Comparison of ENCODE assay signal across 10 cellular contexts in the genomic region with DNA sequence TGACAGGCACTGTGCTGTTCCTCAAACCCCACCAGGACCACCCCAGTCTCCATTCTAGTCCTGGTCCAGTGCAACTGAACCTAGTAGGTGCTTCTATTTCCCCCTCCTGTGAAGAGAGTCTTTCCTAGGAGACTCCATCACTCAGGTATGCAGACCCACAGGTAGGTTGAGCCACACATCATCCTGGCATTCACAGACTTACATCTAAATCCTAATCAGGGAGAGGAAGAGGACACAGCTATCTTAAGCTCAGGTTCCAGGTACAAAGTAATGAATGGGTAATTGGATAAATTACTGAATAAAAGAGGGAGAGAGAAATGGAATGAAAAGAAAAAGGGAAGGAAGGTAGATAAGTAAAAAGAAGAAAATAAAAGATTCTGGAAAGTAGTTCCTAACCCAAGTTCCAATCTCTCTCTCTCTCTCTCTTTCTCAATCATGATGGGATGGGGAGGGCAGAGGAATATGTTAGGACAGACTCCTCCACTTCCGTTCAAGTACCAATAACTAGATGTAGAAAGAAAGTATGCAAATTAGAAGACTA.
DNase-seq lines count a peak whose midpoint lies in the region; ATAC-seq, FAIRE-seq and TF ChIP-seq lines count a peak whose summit lies in the region.
"Had no signal": no experiment of that assay in that cellular context is flagged by ENCODE, and none has a peak within 500 bp of the region (broad histone marks: within the 10 kb centered on the region; RNA-seq: fewer than 3 reads in every experiment).

No MANE protein-coding gene starts in this region.

- H3K4me1 ChIP-seq in CD8-positive, alpha-beta memory T cell (ENCODE audit: insufficient read depth, low read length), result peaks cover 4% of the 10 kb centered on the region
- 0 out of 2 replicates have a peak, but pooled peaks cover 4% of the 10 kb centered on the region for H3K4me1 ChIP-seq in Panc1 (ENCODE audit: control insufficient read depth, insufficient read depth, low read length)
- H3K4me1 ChIP-seq in endothelial cell of umbilical vein (ENCODE audit: control insufficient read depth, extremely low read depth, insufficient read depth, low read length), result peaks cover 11% of the 10 kb centered on the region
- H3K4me1 ChIP-seq in sigmoid colon, result peaks cover 0 to 51% (median 42%) of the 10 kb centered on the region in 4 donors
- peaks cover 9% of the 10 kb centered on the region for H3K4me1 ChIP-seq in mucosa of descending colon (ENCODE audit: low read depth)

- peaks cover 16% of the 10 kb centered on the region in 2 donors for H3K27me3 Mint-ChIP-seq in CD8-positive, alpha-beta memory T cell

- peak overlapping the region; percentile 48 for H2AFZ ChIP-seq in endothelial cell of umbilical vein (ENCODE audit: low read depth, low read length)

- H3K9me3 ChIP-seq in CD8-positive, alpha-beta memory T cell (ENCODE audit: low read length), result no peaks in the 10 kb centered on the region
- no peaks in the 10 kb centered on the region for H3K9me3 ChIP-seq in Panc1 (ENCODE audit: control insufficient read depth, insufficient read depth, low read depth, low read length)
- H3K9me3 ChIP-seq in endothelial cell of umbilical vein (replicated peaks; ENCODE audit: control insufficient read depth, insufficient read depth, low read length), result no peaks in the 10 kb centered on the region
- no peaks in the 10 kb centered on the region for H3K9me3 ChIP-seq in sigmoid colon
- H3K9me3 ChIP-seq in mucosa of descending colon, result no peaks in the 10 kb centered on the region

- peak overlapping the region in 2 of 7 donors; percentile 28 to 38 for H3K4me3 Mint-ChIP-seq in CD8-positive, alpha-beta memory T cell

- peaks cover 4 to 12% (median 10%) of the 10 kb centered on the region in 3 donors for H3K4me1 Mint-ChIP-seq in CD8-positive, alpha-beta memory T cell

- H3K9me3 Mint-ChIP-seq in CD8-positive, alpha-beta memory T cell, result no peaks in the 10 kb centered on the region

- peak overlapping the region in 5 of 8 donors; percentile 17 to 67 (median 31) for H3K27ac Mint-ChIP-seq in CD8-positive, alpha-beta memory T cell

- FAIRE-seq in endothelial cell of umbilical vein (lab: Jason Lieb, UNC), result no peak
- FAIRE-seq: G401.6 had no signal

- H3K27ac ChIP-seq in CD8-positive, alpha-beta memory T cell (ENCODE audit: low read depth, low read length), result no peak overlapping the region
- peak overlapping the region; percentile 48; the same call in 1 of the 2 replicates for H3K27ac ChIP-seq in Panc1 (ENCODE audit: low read length)
- no peak overlapping the region for H3K27ac ChIP-seq in endothelial cell of umbilical vein (ENCODE audit: insufficient read depth, low read depth, low read length)
- H3K27ac ChIP-seq in sigmoid colon, result peak overlapping the region; percentile 29 to 78 (median 65)

- H3K4me2 ChIP-seq in endothelial cell of umbilical vein (ENCODE audit: insufficient read depth, low read length), result no peak overlapping the region

- dilution Hi-C loops in endothelial cell of umbilical vein (cut with MboI; ENCODE audit: extremely low pct_ligation_motif_present, low sequenced_read_pairs), result no loop called here

- no peak overlapping the region for H3K4me3 ChIP-seq in CD8-positive, alpha-beta memory T cell (ENCODE audit: low read length)
- no peak overlapping the region for H3K4me3 ChIP-seq in Panc1 (ENCODE audit: low read depth in 2 of 2, low read length in 2 of 2)
- no peak overlapping the region for H3K4me3 ChIP-seq in endothelial cell of umbilical vein (replicated peaks in 1 of 3; ENCODE audit: insufficient read depth in 1 of 3, low read depth in 1 of 3, low read length in 3 of 3)
- H3K4me3 ChIP-seq in sigmoid colon, result no peak overlapping the region
- H3K4me3 ChIP-seq in mucosa of descending colon, result no peak overlapping the region

- TF ChIP-seq CTCF in Panc1 (IDR thresholded peaks at IDR 0.05) (no peak), endothelial cell of umbilical vein (IDR thresholded peaks at IDR 0.05; ENCODE audit: extremely low read depth in 1 of 2, insufficient read depth in 1 of 2, low read depth in 1 of 2, low read length in 2 of 2) (no peak), sigmoid colon (IDR thresholded peaks at IDR 0.05) (no peak), mucosa of descending colon (IDR thresholded peaks at IDR 0.05) (no peak)

- CTCF ChIA-PET in CD8-positive, alpha-beta memory T cell (lab: Charles Lee), result no interaction called here
- CTCF ChIA-PET in Panc1 (lab: Charles Lee), result no interaction called here
- CTCF ChIA-PET in endothelial cell of umbilical vein (lab: Charles Lee), result interaction anchor here (1.1 to 1.3 kb wide), 2 partner anchors 38 to 248 kb away, joined by 3 to 8 read pairs; no protein-coding TSS in a partner anchor

- H3K36me3 Mint-ChIP-seq in CD8-positive, alpha-beta memory T cell, result no peaks in the 10 kb centered on the region

- H3K9ac ChIP-seq in endothelial cell of umbilical vein (replicated peaks; ENCODE audit: extremely low read depth, insufficient read depth, low read length), result no peak overlapping the region

- no peaks in the 10 kb centered on the region for H3K9me1 ChIP-seq in endothelial cell of umbilical vein (replicated peaks; ENCODE audit: control insufficient read depth, extremely low read depth, insufficient read depth, low read length)

- H3K36me3 ChIP-seq in CD8-positive, alpha-beta memory T cell (ENCODE audit: insufficient read depth, low read length), result no peaks in the 10 kb centered on the region
- no peaks in the 10 kb centered on the region for H3K36me3 ChIP-seq in Panc1 (ENCODE audit: control insufficient read depth, insufficient read depth, low read length)
- no peaks in the 10 kb centered on the region for H3K36me3 ChIP-seq in endothelial cell of umbilical vein (ENCODE audit: control insufficient read depth in 2 of 2, extremely low read depth in 1 of 2, insufficient read depth in 2 of 2, low read length in 2 of 2)
- H3K36me3 ChIP-seq in sigmoid colon, result no peaks in the 10 kb centered on the region
- no peaks in the 10 kb centered on the region for H3K36me3 ChIP-seq in mucosa of descending colon (ENCODE audit: low read depth)

- H4K20me1 ChIP-seq in endothelial cell of umbilical vein (replicated peaks; ENCODE audit: control insufficient read depth, extremely low read depth, insufficient read depth, low read length), result no peaks in the 10 kb centered on the region

- in situ Hi-C loops in Panc1 (cut with HindIII; ENCODE audit: low pct_unique_long_range_greater_than_20kb, low sequenced_read_pairs), result no loop called here

- DNase-seq in CD8-positive, alpha-beta memory T cell, result no peak
- DNase-seq in Panc1 (ENCODE audit: low read depth, low spot score) (no peak), endothelial cell of umbilical vein (ENCODE audit: low read depth, low spot score) (no peak), sigmoid colon (no peak), NCI-H2171 (lab: John Stamatoyannopoulos, UW) (no peak), mucosa of descending colon (no peak), NAMALWA (ENCODE audit: low spot score) (no peak)
- DNase-seq: activated gamma-delta T cell had no signal

- BruUV-seq in Panc1 (replicated peaks; lab: Mats Ljungman, UMichigan) (no TSS peak), endothelial cell of umbilical vein (replicated peaks; lab: Mats Ljungman, UMichigan) (no TSS peak)

- intact Hi-C loops in Panc1 (cut with micrococcal nuclease; ENCODE audit: unreplicated experiment), result no loop called here
- intact Hi-C loops in endothelial cell of umbilical vein (cut with micrococcal nuclease), result no loop called here
- intact Hi-C loops in sigmoid colon (cut with DNase I), result loop anchor here (2.0 to 10.0 kb wide), 2 partner anchors 140 to 370 kb away; a partner anchor contains a TSS
- intact Hi-C loops in mucosa of descending colon (cut with DNase I, micrococcal nuclease), result no loop called here

- no peaks in the 10 kb centered on the region for H3K27me3 ChIP-seq in CD8-positive, alpha-beta memory T cell (ENCODE audit: insufficient read depth, low read length, poor library complexity, severe bottlenecking)
- H3K27me3 ChIP-seq in Panc1 (ENCODE audit: control insufficient read depth, insufficient read depth, low read length) (no peaks in the 10 kb centered on the region), endothelial cell of umbilical vein (ENCODE audit: control insufficient read depth in 2 of 2, insufficient read depth in 2 of 2, low read length in 2 of 2) (no peaks in the 10 kb centered on the region), sigmoid colon (no peaks in the 10 kb centered on the region)

- ATAC-seq in Panc1, result no peak
- no peak for ATAC-seq in GM18519 (IDR thresholded peaks at IDR 0.05; ENCODE audit: low FRiP score, unreplicated experiment)
- no peak for ATAC-seq in mucosa of descending colon

- no peak for TF ChIP-seq EP300 in sigmoid colon (IDR thresholded peaks at IDR 0.05)

- POLR2A ChIA-PET in CD8-positive, alpha-beta memory T cell (lab: Charles Lee), result no interaction called here
- POLR2A ChIA-PET in Panc1 (lab: Charles Lee) (no interaction called here), endothelial cell of umbilical vein (lab: Charles Lee) (no interaction called here)

- TF ChIP-seq POLR2A in endothelial cell of umbilical vein (IDR thresholded peaks at IDR 0.05; ENCODE audit: low read depth, low read length) (no peak), sigmoid colon (IDR thresholded peaks at IDR 0.05) (no peak)

- H3K79me2 ChIP-seq in endothelial cell of umbilical vein (ENCODE audit: control insufficient read depth, insufficient read depth, low read length), result no peaks in the 10 kb centered on the region

- WGBS in sigmoid colon, 2 donors, result 2 to 8% methylated on average over 1 of the region's 1 CpG

TF ChIP-seq in endothelial cell of umbilical vein, 7 proteins besides CTCF, POLR2A, EP300 and RAD21:
- TF ChIP-seq GATA2 (IDR thresholded peaks at IDR 0.05; ENCODE audit: insufficient read depth, insufficient read length, low read depth, low read length) (no peak), POLR2AphosphoS5 (IDR thresholded peaks at IDR 0.05; ENCODE audit: insufficient read depth, low read depth, low read length) (no peak), JUN (IDR thresholded peaks at IDR 0.05; ENCODE audit: borderline replicate concordance, insufficient read depth, insufficient read length, low read depth) (no peak), EZH2 (IDR thresholded peaks at IDR 0.05; ENCODE audit: borderline replicate concordance, low read depth, low read length, severe bottlenecking) (no peak), FOS (IDR thresholded peaks at IDR 0.05; ENCODE audit: borderline replicate concordance, insufficient read depth, low read length) (no peak), MYC (IDR thresholded peaks at IDR 0.05; ENCODE audit: low read depth, low read length) (no peak)
- TF ChIP-seq, protein P1, sequence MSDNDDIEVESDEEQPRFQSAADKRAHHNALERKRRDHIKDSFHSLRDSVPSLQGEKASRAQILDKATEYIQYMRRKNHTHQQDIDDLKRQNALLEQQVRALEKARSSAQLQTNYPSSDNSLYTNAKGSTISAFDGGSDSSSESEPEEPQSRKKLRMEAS (IDR thresholded peaks at IDR 0.05; ENCODE audit: insufficient read depth, insufficient read length), result no peak

Comparison
In these comparisons a context has a peak if more than half of its experiments do, and no peak if none do; other contexts are left out.
1. H3K27ac ChIP-seq: peak in Panc1 (single experiment) and sigmoid colon (4 of 4); none in CD8-positive, alpha-beta memory T cell (single experiment) and endothelial cell of umbilical vein (single experiment).